Comparison of ENCODE assay signal across 8 cellular contexts in genomic region chr7:151632750-151633515, GRCh38.
DNase-seq lines count a peak whose midpoint lies in the region; ATAC-seq, FAIRE-seq and TF ChIP-seq lines count a peak whose summit lies in the region.

No MANE protein-coding gene starts in this region.

- H2AFZ ChIP-seq in astrocyte (ENCODE audit: low read depth, low read length) (peak overlapping the region; percentile 62), smooth muscle cell (ENCODE audit: low read depth) (peak overlapping the region; percentile 93)

- H3K36me3 Mint-ChIP-seq in T-cell (no peaks in the 10 kb centered on the region), astrocyte (ENCODE audit: low read depth, unreplicated experiment) (peaks cover 2% of the 10 kb centered on the region)

- WGBS in smooth muscle cell (ENCODE audit: low lambda C conversion rate) = 19% methylated on average over 28 of the region's 28 CpGs

- peaks cover 34 to 36% (median 35%) of the 10 kb centered on the region in 3 donors for H3K4me1 Mint-ChIP-seq in T-cell
- peaks cover 18% of the 10 kb centered on the region for H3K4me1 Mint-ChIP-seq in astrocyte (ENCODE audit: low read depth, unreplicated experiment)

- H3K79me2 ChIP-seq in astrocyte (ENCODE audit: insufficient read depth, low read length) (peaks cover 31% of the 10 kb centered on the region), smooth muscle cell (ENCODE audit: low read depth) (peaks cover 21% of the 10 kb centered on the region)

- H3K4me3 ChIP-seq in astrocyte (ENCODE audit: insufficient read depth, low read depth, low read length) (peak overlapping the region; percentile 49), iPS-15b (ENCODE audit: low read depth, low read length) (peak overlapping the region; percentile 71), smooth muscle cell (peak overlapping the region; percentile 60)

- H3K9me3 ChIP-seq in astrocyte (ENCODE audit: insufficient read depth, low read depth, low read length) = no peaks in the 10 kb centered on the region
- no peaks in the 10 kb centered on the region for H3K9me3 ChIP-seq in iPS-15b (ENCODE audit: control insufficient read depth, insufficient read depth, low read length)
- no peaks in the 10 kb centered on the region for H3K9me3 ChIP-seq in smooth muscle cell (replicated peaks; ENCODE audit: low read depth)

- CTCF ChIA-PET in T-cell (lab: Charles Lee) = interaction anchor here (0.6 to 1.9 kb wide), 8 partner anchors 11 to 546 kb away, joined by 3 to 5 read pairs (median 4); partner anchors contain the start of gene RHEB (in 1 of the 2)

- H3K4me2 ChIP-seq in astrocyte (ENCODE audit: low read length) (peak overlapping the region; percentile 87), smooth muscle cell (peak overlapping the region; percentile 88)

- H3K27me3 ChIP-seq in astrocyte (ENCODE audit: insufficient read depth, low read length) = no peaks in the 10 kb centered on the region
- peaks cover 22% of the 10 kb centered on the region for H3K27me3 ChIP-seq in iPS-15b (ENCODE audit: control insufficient read depth, insufficient read depth, low read length)
- H3K27me3 ChIP-seq in smooth muscle cell (ENCODE audit: low read depth) = no peaks in the 10 kb centered on the region

- TF ChIP-seq CTCF in 22Rv1 (IDR thresholded peaks at IDR 0.05) (no peak), astrocyte (IDR thresholded peaks at IDR 0.05; ENCODE audit: insufficient read depth, low read depth, low read length) (no peak), smooth muscle cell (IDR thresholded peaks at IDR 0.05; ENCODE audit: borderline replicate concordance, insufficient read depth, poor library complexity, severe bottlenecking) (no peak)

- peaks cover 0 to 4% (median 4%) of the 10 kb centered on the region in 3 donors for H3K9me3 Mint-ChIP-seq in T-cell
- peaks cover 3% of the 10 kb centered on the region for H3K9me3 Mint-ChIP-seq in astrocyte (ENCODE audit: unreplicated experiment)

- DNase-seq in T-cell (peak; percentile 21 to 65 (median 46)), astrocyte (ENCODE audit: low read depth) (peak; percentile 44), smooth muscle cell (lab: John Stamatoyannopoulos, UW; ENCODE audit: unreplicated experiment) (no peak), NCI-H2107 treated with DMSO at 0.1 percent for 48 hours (lab: John Stamatoyannopoulos, UW; ENCODE audit: unreplicated experiment) (no peak)

- H4K20me1 ChIP-seq in astrocyte (ENCODE audit: insufficient read depth, low read length) = peaks cover 25% of the 10 kb centered on the region
- H4K20me1 ChIP-seq in smooth muscle cell (ENCODE audit: low read depth) = no peaks in the 10 kb centered on the region

- POLR2A ChIA-PET in T-cell (lab: Charles Lee) = interaction anchor here (0.6 kb wide), 3 partner anchors 90 to 759 kb away, joined by 3 to 13 read pairs (median 8); no protein-coding TSS in a partner anchor

- H3K27ac ChIP-seq in 22Rv1 (peak overlapping the region; percentile 82), astrocyte (ENCODE audit: low read depth, low read length) (no peak overlapping the region), smooth muscle cell (ENCODE audit: low read depth) (peak overlapping the region; percentile 19)

- peaks cover 4% of the 10 kb centered on the region for H3F3A ChIP-seq in smooth muscle cell (ENCODE audit: low read depth)

- peaks cover 26% of the 10 kb centered on the region for H3K4me1 ChIP-seq in astrocyte (ENCODE audit: insufficient read depth, low read length)
- H3K4me1 ChIP-seq in iPS-15b (ENCODE audit: control insufficient read depth, insufficient read depth, low read length) = peaks cover 2% of the 10 kb centered on the region
- H3K4me1 ChIP-seq in smooth muscle cell (ENCODE audit: low read depth) = peaks cover 10% of the 10 kb centered on the region

- FAIRE-seq in astrocyte (lab: Jason Lieb, UNC) = no peak

- H3K27me3 Mint-ChIP-seq in T-cell (no peaks in the 10 kb centered on the region), astrocyte (ENCODE audit: low read depth, unreplicated experiment) (no peaks in the 10 kb centered on the region)

- H3K36me3 ChIP-seq in astrocyte (ENCODE audit: insufficient read depth, low read length) = no peaks in the 10 kb centered on the region
- no peaks in the 10 kb centered on the region for H3K36me3 ChIP-seq in iPS-15b (ENCODE audit: control insufficient read depth, insufficient read depth, low read length)
- H3K36me3 ChIP-seq in smooth muscle cell (ENCODE audit: low read depth) = no peaks in the 10 kb centered on the region

- ATAC-seq in GM18870 (IDR thresholded peaks at IDR 0.05; ENCODE audit: unreplicated experiment) (peak; percentile 78), HG03097 (IDR thresholded peaks at IDR 0.05; ENCODE audit: low FRiP score, unreplicated experiment) (peak; percentile 52), T-cell (replicated peaks in 1 of 4) (peak; percentile 35 to 66 (median 37))

- H3K9ac ChIP-seq in astrocyte (ENCODE audit: low read length) (peak overlapping the region; percentile 55), iPS-15b (ENCODE audit: low read depth, low read length) (no peak overlapping the region), smooth muscle cell (ENCODE audit: low read depth) (no peak overlapping the region)

- H3K4me3 Mint-ChIP-seq in T-cell (peak overlapping the region; percentile 93 to 100 (median 93)), astrocyte (ENCODE audit: unreplicated experiment) (peak overlapping the region; percentile 92)

- H3K27ac Mint-ChIP-seq in T-cell (peak overlapping the region; percentile 95), astrocyte (ENCODE audit: unreplicated experiment) (peak overlapping the region; percentile 88)

Comparison
In these comparisons a context has a peak if more than half of its experiments do, and no peak if none do; other contexts are left out.
1. DNase-seq: peak in T-cell (34 of 34) and astrocyte (single experiment); none in smooth muscle cell (single experiment) and NCI-H2107 treated with DMSO at 0.1 percent for 48 hours (single experiment).
2. Peak in every context shown above with its lines, with median percentiles within 50 percentile points of each other: ATAC-seq and H3K4me3 ChIP-seq.